13 cellular contexts compared by ENCODE assay signal in genomic region chr7:92614586-92615237, GRCh38. TPM values are rescaled to one million over a fixed set of nuclear protein-coding genes. Genes with fewer than 3 reads are reported as not detected.
DNase-seq lines count a peak whose midpoint lies in the region; TF ChIP-seq lines count a peak whose summit lies in the region.
"Had no signal": no experiment of that assay in that cellular context is flagged by ENCODE, and none has a peak within 500 bp of the region (broad histone marks: within the 10 kb centered on the region; RNA-seq: fewer than 3 reads in every experiment).

No MANE protein-coding gene starts in this region.

- H3K9me3 ChIP-seq in testis = no peaks in the 10 kb centered on the region
- H3K9me3 ChIP-seq: esophagus muscularis mucosa had no signal

- peak overlapping the region in 1 of 3 experiments; percentile 28 for H3K4me3 Mint-ChIP-seq in nephron

- H3K4me3 ChIP-seq in testis = no peak overlapping the region
- H3K4me3 ChIP-seq: esophagus muscularis mucosa, lung had no signal

- no peak for TF ChIP-seq POLR2A in testis (IDR thresholded peaks at IDR 0.05)

- peaks cover 30% of the 10 kb centered on the region for H3K36me3 Mint-ChIP-seq in nephron (ENCODE audit: low read depth)

- H3K27me3 Mint-ChIP-seq in nephron (ENCODE audit: low read depth) = no peaks in the 10 kb centered on the region

- TF ChIP-seq CTCF in nephron (IDR thresholded peaks at IDR 0.05; ENCODE audit: unreplicated experiment in 3 of 3) (no peak), testis (IDR thresholded peaks at IDR 0.05) (no peak)

- H3K27ac Mint-ChIP-seq in nephron = peak overlapping the region; percentile 71 to 95 (median 73)

- intact Hi-C loops in testis (cut with DNase I; ENCODE audit: low total_unique reads) = no loop called here

- DNase-seq in DMS 273 (lab: John Stamatoyannopoulos, UW; ENCODE audit: unreplicated experiment) = peak; percentile 51
- no peak for DNase-seq in DMS 273 treated with DMSO at 0.1 percent for 48 hours (lab: John Stamatoyannopoulos, UW)
- peak; percentile 57 for DNase-seq in NCI-H774 (lab: John Stamatoyannopoulos, UW)
- peak; percentile 37 for DNase-seq in fibroblast of gingiva (ENCODE audit: low read depth)
- no peak for DNase-seq in testis
- DNase-seq in G401 (ENCODE audit: low spot score) = no peak
- DNase-seq in A172 (ENCODE audit: low spot score) = no peak
- DNase-seq: GDM1, NCI-H1930 had no signal

- in situ Hi-C loops in G401 (cut with HindIII; ENCODE audit: low sequenced_read_pairs) = no loop called here

- peaks cover 33% of the 10 kb centered on the region for H3K4me1 Mint-ChIP-seq in nephron

- no peaks in the 10 kb centered on the region for H3K4me1 ChIP-seq in testis

- 60 to 77% methylated on average over 7 of the region's 7 CpGs for WGBS in testis, 2 donors

- H3K36me3 ChIP-seq in testis (ENCODE audit: low read depth, missing control alignments) = no peaks in the 10 kb centered on the region

- H3K27me3 ChIP-seq in testis = no peaks in the 10 kb centered on the region
- H3K27me3 ChIP-seq: esophagus muscularis mucosa had no signal

- H3K27ac ChIP-seq in testis = no peak overlapping the region
- H3K27ac ChIP-seq: 22Rv1, esophagus muscularis mucosa had no signal

- no peaks in the 10 kb centered on the region for H3K9me3 Mint-ChIP-seq in nephron

RNA-seq across cellular contexts. Expression of gene FAM133B, which starts 24.5 kb away (rescaled TPM):
- total RNA-seq in testis = 10 to 100 TPM; 20.1 to 24.3 TPM
- polyA plus RNA-seq in testis (ENCODE audit: insufficient read depth, low read depth, low replicate concordance) = 6.0 TPM
- total RNA-seq in G401 (2014; rRNA removed; shearing (Covaris generic)) = 11.5 and 19.3 TPM in 2 replicates
- total RNA-seq in A172 (2014; rRNA removed; shearing (Covaris generic)) = 16.2 and 18.4 TPM in 2 replicates

Comparison
In these comparisons a context has a peak if more than half of its experiments do, and no peak if none do; other contexts are left out.
1. DNase-seq: peak in DMS 273 (single experiment), NCI-H774 (single experiment) and fibroblast of gingiva (single experiment); none in DMS 273 treated with DMSO at 0.1 percent for 48 hours (single experiment), testis (single experiment), G401 (single experiment) and A172 (single experiment).